In genomic region chr6:96520039-96520850, GRCh38 we compare ENCODE assay signal across 8 cellular contexts.
DNase-seq lines count a peak whose midpoint lies in the region; ATAC-seq lines count a peak whose summit lies in the region.

No MANE protein-coding gene starts in this region.

- no peaks in the 10 kb centered on the region for H3K9me3 ChIP-seq in BLaER1
- H3K9me3 ChIP-seq in mucosa of stomach (ENCODE audit: control insufficient read depth, low read length) = no peaks in the 10 kb centered on the region

- H4K20me1 ChIP-seq in BLaER1 = no peaks in the 10 kb centered on the region

- H3K27me3 ChIP-seq in BLaER1 (no peaks in the 10 kb centered on the region), mucosa of stomach (ENCODE audit: control insufficient read depth, insufficient read depth, low read length) (no peaks in the 10 kb centered on the region)

- peaks cover 23% of the 10 kb centered on the region for H3K4me1 Mint-ChIP-seq in central memory CD8-positive, alpha-beta T cell

- peak; percentile 71 for DNase-seq in LoVo (ENCODE audit: low spot score)
- DNase-seq in central memory CD8-positive, alpha-beta T cell (ENCODE audit: low spot score in 2 of 2) = no peak
- no peak for DNase-seq in NCI-H446 (lab: John Stamatoyannopoulos, UW)
- no peak for DNase-seq in activated effector memory CD4-positive, alpha-beta T cell treated with anti-CD3 and anti-CD28 coated beads, Interleukin-2, amount 50 U/mL, for 16 hours
- no peak for DNase-seq in NCI-H345 (lab: John Stamatoyannopoulos, UW)

- H3K9ac ChIP-seq in BLaER1 (peak overlapping the region; percentile 92; the same call in 1 of the 2 replicates), mucosa of stomach (ENCODE audit: low read length) (peak overlapping the region; percentile 95)

- peak overlapping the region; percentile 99 for H3K27ac Mint-ChIP-seq in central memory CD8-positive, alpha-beta T cell (ENCODE audit: low read depth)

- H3K27me3 Mint-ChIP-seq in central memory CD8-positive, alpha-beta T cell = no peaks in the 10 kb centered on the region

- H3K4me3 Mint-ChIP-seq in central memory CD8-positive, alpha-beta T cell = peak overlapping the region; percentile 99

- ATAC-seq in central memory CD8-positive, alpha-beta T cell (replicated peaks; ENCODE audit: extremely low read depth, poor library complexity, severe bottlenecking) = no peak
- no peak for ATAC-seq in HG02973 (IDR thresholded peaks at IDR 0.05; ENCODE audit: unreplicated experiment)

- peaks cover 22% of the 10 kb centered on the region for H3K4me1 ChIP-seq in BLaER1
- peaks cover 10% of the 10 kb centered on the region for H3K4me1 ChIP-seq in mucosa of stomach (ENCODE audit: control insufficient read depth, insufficient read depth, low read length)

- H3K4me2 ChIP-seq in BLaER1 = peak overlapping the region; percentile 76

- H3K27ac ChIP-seq in BLaER1 = no peak overlapping the region

- no peaks in the 10 kb centered on the region; the same call in 1 of the 2 replicates for H3K36me3 ChIP-seq in BLaER1
- H3K36me3 ChIP-seq in mucosa of stomach (ENCODE audit: control insufficient read depth, insufficient read depth, low read length) = no peaks in the 10 kb centered on the region

- peak overlapping the region; percentile 84 for H3K4me3 ChIP-seq in BLaER1
- peak overlapping the region; percentile 80 for H3K4me3 ChIP-seq in mucosa of stomach (ENCODE audit: low read length)

- no peaks in the 10 kb centered on the region for H3K9me3 Mint-ChIP-seq in central memory CD8-positive, alpha-beta T cell

- peaks cover 18% of the 10 kb centered on the region for H3K36me3 Mint-ChIP-seq in central memory CD8-positive, alpha-beta T cell (ENCODE audit: insufficient read depth)
